ENCODE assay signal across 24 cellular contexts in genomic region chr15:100844167-100844566, GRCh38. TPM values are rescaled to one million over a fixed set of nuclear protein-coding genes. Genes with fewer than 3 reads are reported as not detected.
DNase-seq lines count a peak whose midpoint lies in the region; ATAC-seq and TF ChIP-seq lines count a peak whose summit lies in the region.
"Had no signal": no experiment of that assay in that cellular context is flagged by ENCODE, and none has a peak within 500 bp of the region (broad histone marks: within the 10 kb centered on the region; RNA-seq: fewer than 3 reads in every experiment).

No MANE protein-coding gene starts in this region.

- H3K4me3 ChIP-seq in GM23338: no peak overlapping the region
- no peak overlapping the region for H3K4me3 ChIP-seq in parathyroid adenoma (ENCODE audit: low read depth, low read length)
- H3K4me3 ChIP-seq: A549; BLaER1 treated with 17β-estradiol and CSF1 and Interleukin-3, amounts not matched to agents 10 nM and 100 nM; GM12878; GM23248 had no signal

- H3K4me1 Mint-ChIP-seq in GM23338: 0 out of 3 replicates have a peak, but pooled peaks cover 1% of the 10 kb centered on the region
- peaks cover 19% of the 10 kb centered on the region for H3K4me1 Mint-ChIP-seq in chondrocyte (ENCODE audit: low read depth)
- H3K4me1 Mint-ChIP-seq: H9 had no signal

- DNase-seq in GM23338 (ENCODE audit: low spot score) (no peak), LoVo (ENCODE audit: low spot score) (peak; percentile 33), chondrocyte (ENCODE audit: low spot score) (no peak), NCI-H526 (lab: John Stamatoyannopoulos, UW) (no peak)
- DNase-seq: 8988T; ACHN; AML-193; BE2C; CD4-positive, alpha-beta T cell; CD8-positive, alpha-beta memory T cell; DMS 273 treated with DMSO at 0.1 percent for 48 hours; DMS79; EL; GDM1; GM23248; H9 had no signal

- H3K9ac ChIP-seq in parathyroid adenoma: no peak overlapping the region
- H3K9ac ChIP-seq: BLaER1 treated with 17β-estradiol and CSF1 and Interleukin-3, amounts not matched to agents 10 nM and 100 nM; GM23248 had no signal

- H3K27ac Mint-ChIP-seq in GM23338 (no peak overlapping the region), chondrocyte (ENCODE audit: unreplicated experiment) (peak overlapping the region; percentile 87)
- H3K27ac Mint-ChIP-seq: CD14-positive monocyte; CD4-positive, alpha-beta T cell; CD8-positive, alpha-beta memory T cell had no signal

- no peaks in the 10 kb centered on the region for H3K79me2 ChIP-seq in GM23338 (replicated peaks; ENCODE audit: insufficient read depth)
- no peaks in the 10 kb centered on the region for H3K79me2 ChIP-seq in parathyroid adenoma

- no peaks in the 10 kb centered on the region for H3K36me3 Mint-ChIP-seq in GM23338 (ENCODE audit: low read depth)
- H3K36me3 Mint-ChIP-seq in chondrocyte (ENCODE audit: low read depth): no peaks in the 10 kb centered on the region
- H3K36me3 Mint-ChIP-seq: CD14-positive monocyte; CD8-positive, alpha-beta memory T cell had no signal

- H3K4me2 ChIP-seq in GM23338 (no peak overlapping the region), parathyroid adenoma (ENCODE audit: low read length) (peak overlapping the region; percentile 33)
- H3K4me2 ChIP-seq: A549; BLaER1 treated with 17β-estradiol and CSF1 and Interleukin-3, amounts not matched to agents 10 nM and 100 nM had no signal

- 0 out of 2 replicates have a peak, but pooled peaks cover 3% of the 10 kb centered on the region for H4K20me1 ChIP-seq in GM23338 (replicated peaks; ENCODE audit: insufficient read depth)
- H4K20me1 ChIP-seq: BLaER1 treated with 17β-estradiol and CSF1 and Interleukin-3, amounts not matched to agents 10 nM and 100 nM had no signal

- H2AFZ ChIP-seq in GM23338: peak overlapping the region; percentile 56; the same call in 1 of the 2 replicates
- no peak overlapping the region for H2AFZ ChIP-seq in parathyroid adenoma

- peaks cover 3% of the 10 kb centered on the region for H3F3A ChIP-seq in GM23338 (replicated peaks; ENCODE audit: low read depth)

- H3K4me1 ChIP-seq in GM23338 (ENCODE audit: insufficient read depth) (no peaks in the 10 kb centered on the region), parathyroid adenoma (no peaks in the 10 kb centered on the region)
- H3K4me1 ChIP-seq: BE2C; BLaER1 treated with 17β-estradiol and CSF1 and Interleukin-3, amounts not matched to agents 10 nM and 100 nM had no signal

- H3K9me3 ChIP-seq in parathyroid adenoma (ENCODE audit: control insufficient read depth, low read length): no peaks in the 10 kb centered on the region
- H3K9me3 ChIP-seq: A549, BE2C had no signal

- H3K36me3 ChIP-seq in GM23338 (ENCODE audit: insufficient read depth) (no peaks in the 10 kb centered on the region), parathyroid adenoma (ENCODE audit: control insufficient read depth, insufficient read depth, low read length) (no peaks in the 10 kb centered on the region)
- H3K36me3 ChIP-seq: BE2C; BLaER1 treated with 17β-estradiol and CSF1 and Interleukin-3, amounts not matched to agents 10 nM and 100 nM had no signal

- H3K9me2 ChIP-seq in GM23338 (ENCODE audit: insufficient read depth): no peaks in the 10 kb centered on the region

- H3K9me3 Mint-ChIP-seq in GM23338 (no peaks in the 10 kb centered on the region), chondrocyte (ENCODE audit: low read depth) (no peaks in the 10 kb centered on the region)
- H3K9me3 Mint-ChIP-seq: CD4-positive, alpha-beta T cell; CD8-positive, alpha-beta memory T cell; H9 had no signal

- TF ChIP-seq CTCF in GM23338 (conservative IDR thresholded peaks at IDR 0.05; ENCODE audit: low read depth in 2 of 2) (no peak), chondrocyte (IDR thresholded peaks at IDR 0.05) (no peak), parathyroid adenoma (IDR thresholded peaks at IDR 0.05) (no peak)

- no peak overlapping the region for H3K27ac ChIP-seq in GM23338 (ENCODE audit: low read depth)
- H3K27ac ChIP-seq in parathyroid adenoma: no peak overlapping the region
- H3K27ac ChIP-seq: A549; BLaER1 treated with 17β-estradiol and CSF1 and Interleukin-3, amounts not matched to agents 10 nM and 100 nM; GM23248 had no signal

- H3K27me3 Mint-ChIP-seq in GM23338 (ENCODE audit: insufficient read depth, low read depth, poor library complexity) (peaks cover 5% of the 10 kb centered on the region), chondrocyte (ENCODE audit: low read depth) (no peaks in the 10 kb centered on the region)

- no peak for ATAC-seq in GM23338
- ATAC-seq in HG03565 (IDR thresholded peaks at IDR 0.05; ENCODE audit: unreplicated experiment): no peak
- no peak for ATAC-seq in HG03521 (IDR thresholded peaks at IDR 0.05; ENCODE audit: unreplicated experiment)
- ATAC-seq: A549, GM12878, HCT116 had no signal

- H3K4me3 Mint-ChIP-seq in GM23338 (no peak overlapping the region), chondrocyte (ENCODE audit: unreplicated experiment) (no peak overlapping the region)
- H3K4me3 Mint-ChIP-seq: CD14-positive monocyte; CD4-positive, alpha-beta T cell; CD8-positive, alpha-beta memory T cell; H9 had no signal

- peaks cover 1% of the 10 kb centered on the region; the same call in 1 of the 2 replicates for H3K27me3 ChIP-seq in GM23338 (ENCODE audit: insufficient read depth)
- no peaks in the 10 kb centered on the region for H3K27me3 ChIP-seq in parathyroid adenoma (ENCODE audit: control insufficient read depth, insufficient read depth, low read length)
- H3K27me3 ChIP-seq: BE2C; BLaER1 treated with 17β-estradiol and CSF1 and Interleukin-3, amounts not matched to agents 10 nM and 100 nM had no signal

TF ChIP-seq in GM23338, 12 proteins besides CTCF, POLR2A, EP300 and RAD21 (continues in another document):
- TF ChIP-seq CREB1 (CRISPR knock-in tag; IDR thresholded peaks at IDR 0.05; ENCODE audit: low read depth) (no peak), JUNB (IDR thresholded peaks at IDR 0.05; ENCODE audit: unreplicated experiment) (no peak), ZNF331 (CRISPR knock-in tag; IDR thresholded peaks at IDR 0.05; ENCODE audit: low read depth) (no peak), ZNF462 (CRISPR knock-in tag; IDR thresholded peaks at IDR 0.05) (no peak), ZNF114 (CRISPR knock-in tag; IDR thresholded peaks at IDR 0.05) (no peak)

RNA-seq across cellular contexts. Expression of gene ALDH1A3, which starts 35.5 kb away (rescaled TPM):
- 19.8 and 27.9 TPM in 2 replicates for total RNA-seq in GM23338 (2014; rRNA removed; shearing (Covaris generic))
- polyA plus RNA-seq in GM23338 (2016; fragmentation: Nextera tagmentation; extraction: Ambion mirVana): 2.8 and 4.0 TPM in 2 replicates
- 0.51 to 0.55 TPM in 2 of 3 replicates, not detected in the other for total RNA-seq in chondrocyte
- total RNA-seq: CD4-positive, alpha-beta T cell; CD8-positive, alpha-beta memory T cell had no signal
- polyA plus RNA-seq: CD14-positive monocyte; CD8-positive, alpha-beta memory T cell had no signal

Comparison
In these comparisons a context has a peak if more than half of its experiments do, and no peak if none do; other contexts are left out.
1. RNA of gene ALDH1A3, which starts 35.5 kb away (total RNA-seq): 19.8 to 27.9 TPM in GM23338; 0.51 to 0.55 TPM in chondrocyte; every median in the first group is over 10 times any median in the second.